ENCODE assay signal across 24 cellular contexts in genomic region chr1:99656701-99657100, GRCh38. TPM values are rescaled to one million over a fixed set of nuclear protein-coding genes. Genes with fewer than 3 reads are reported as not detected.
"Had no signal": no experiment of that assay in that cellular context is flagged by ENCODE, and none has a peak within 500 bp of the region (broad histone marks: within the 10 kb centered on the region; RNA-seq: fewer than 3 reads in every experiment).

No MANE protein-coding gene starts in this region.

- DNase-seq: activated CD4-positive, alpha-beta memory T cell treated with anti-CD3 and anti-CD28 coated beads, Interleukin-2, amount 10 ng/mL, durations not matched to agents 7 days and 5 days; activated CD4-positive, alpha-beta T cell treated with anti-CD3 and anti-CD28 coated beads for 48 hours; activated effector memory CD4-positive, alpha-beta T cell treated with Interleukin-2 at 50 U/mL for 16 hours; activated naive CD4-positive, alpha-beta T cell treated with anti-CD3 and anti-CD28 coated beads for 36 hours; activated naive CD8-positive, alpha-beta T cell treated with anti-CD3 and anti-CD28 coated beads, Interleukin-2, amount 10 ng/mL, durations not matched to agents 7 days and 5 days; activated T-cell treated with anti-CD3 and anti-CD28 coated beads, Interleukin-2, amount 50 U/mL, for 72 hours; amygdala; effector CD4-positive, alpha-beta T cell; erythroblast; islet precursor cell; left colon; nephron progenitor cell; pancreas; stimulated activated CD4-positive, alpha-beta T cell treated with anti-CD3 and anti-CD28 coated beads, Interleukin-2, amount 100 ng/mL, for 48 hours; stimulated activated CD8-positive, alpha-beta memory T cell treated with anti-CD3 and anti-CD28 coated beads, Interleukin-4, amount 100 ng/mL, for 48 hours; stimulated activated naive B cell treated with anti-CD40 and anti-IgM and Interleukin-4, amounts not matched to agents 10 μg/mL and 1 μg/mL and 100 μg/mL, for 72 hours; SW 1271; T-helper 17 cell had no signal

- H3K9me3 ChIP-seq: pancreas had no signal

- H3K36me3 ChIP-seq: cardiac muscle cell, pancreas had no signal

- FAIRE-seq: endometrium, frontal cortex, pancreas had no signal

- H3K27me3 ChIP-seq: cardiac muscle cell, pancreas had no signal

- H3K4me1 ChIP-seq: pancreas had no signal

- H3K27ac ChIP-seq: cardiac muscle cell, pancreas, SK-N-MC had no signal

- H3K4me3 ChIP-seq: cardiac muscle cell, pancreas, SK-N-MC had no signal

- ATAC-seq: activated T-cell treated with anti-CD3 and anti-CD28 coated beads, Interleukin-2, amount 50 U/mL, for 72 hours; pancreas; sciatic nerve; stimulated activated naive B cell treated with anti-CD40 and anti-IgM and Interleukin-4, amounts not matched to agents 10 μg/mL and 1 μg/mL and 100 μg/mL, for 72 hours; T-helper 17 cell had no signal

RNA-seq across cellular contexts. Expression of gene PALMD, which starts 10.8 kb away (rescaled TPM):
- total RNA-seq: activated CD4-positive, alpha-beta memory T cell treated with anti-CD3 and anti-CD28 coated beads, Interleukin-2, amount 10 ng/mL, durations not matched to agents 7 days and 5 days; activated naive CD4-positive, alpha-beta T cell treated with anti-CD3 and anti-CD28 coated beads for 36 hours; activated naive CD8-positive, alpha-beta T cell treated with anti-CD3 and anti-CD28 coated beads, Interleukin-2, amount 10 ng/mL, durations not matched to agents 7 days and 5 days; activated T-cell treated with anti-CD3 and anti-CD28 coated beads, Interleukin-2, amount 50 U/mL, for 72 hours; mononuclear cell; T-helper 17 cell had no signal
